ENCODE assay signal across 8 cellular contexts in the genomic region with DNA sequence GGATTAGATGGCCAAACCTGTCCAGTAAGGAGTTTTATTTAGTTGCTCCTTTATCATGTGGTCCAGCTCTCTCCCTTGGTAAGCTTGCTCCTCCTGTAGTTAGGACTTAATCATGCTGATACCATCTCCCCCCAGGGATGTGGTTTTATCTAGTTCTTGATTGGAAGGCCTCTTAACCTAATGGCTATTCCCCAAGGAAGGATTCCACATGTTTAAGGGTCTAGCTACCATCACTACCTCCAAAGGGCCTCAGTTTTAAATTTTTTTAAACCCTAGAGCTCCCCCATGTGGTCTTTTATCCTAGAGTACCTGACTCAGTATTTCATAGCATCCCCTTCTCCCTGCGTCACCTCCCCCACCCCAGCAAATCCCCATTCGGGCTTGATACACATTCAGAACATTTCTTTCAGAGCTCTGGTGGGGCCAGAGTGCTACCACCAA. TPM values are rescaled to one million over a fixed set of nuclear protein-coding genes. Genes with fewer than 3 reads are reported as not detected.
A peak's percentile ranks its signal among the peaks of the same experiment; 100 is the strongest.
DNase-seq lines count a peak whose midpoint lies in the region; ATAC-seq and TF ChIP-seq lines count a peak whose summit lies in the region.

No MANE protein-coding gene starts in this region.

- ATAC-seq in Right ventricle myocardium inferior (peak; percentile 23), upper lobe of right lung (peak; percentile 14), HG03025 (IDR thresholded peaks at IDR 0.05; ENCODE audit: low FRiP score, unreplicated experiment) (no peak)

- peaks cover 100% of the 10 kb centered on the region for H3K36me3 ChIP-seq in upper lobe of right lung
- H3K36me3 ChIP-seq in uterus: no peaks in the 10 kb centered on the region

- no peak for TF ChIP-seq POLR2A in uterus (IDR thresholded peaks at IDR 0.05)

- H3K27ac ChIP-seq in RWPE1 (no peak overlapping the region), upper lobe of right lung (no peak overlapping the region), uterus (peak overlapping the region in 1 of 2 donors; percentile 17)

- DNase-seq in Right ventricle myocardium inferior (ENCODE audit: missing footprints): no peak
- DNase-seq in cardiac septum (ENCODE audit: low spot score): no peak
- no peak for DNase-seq in RWPE1 (ENCODE audit: low spot score)
- DNase-seq in fibroblast of pulmonary artery (ENCODE audit: low read depth): peak; percentile 44
- no peak for DNase-seq in upper lobe of right lung
- no peak for DNase-seq in uterus
- DNase-seq in SKM-1 (lab: John Stamatoyannopoulos, UW; ENCODE audit: unreplicated experiment): no peak

- POLR2A ChIA-PET in RWPE1 (lab: Yijun Ruan, JAX; ENCODE audit: low non-redundant PET): no interaction called here

- H3K27me3 ChIP-seq in upper lobe of right lung (no peaks in the 10 kb centered on the region), uterus (no peaks in the 10 kb centered on the region)

- H3K9me3 ChIP-seq in upper lobe of right lung (no peaks in the 10 kb centered on the region), uterus (no peaks in the 10 kb centered on the region)

- CTCF ChIA-PET in RWPE1 (lab: Yijun Ruan, JAX): interaction anchor here (0.5 to 1.0 kb wide), 5 partner anchors 15 to 156 kb away, joined by 3 to 10 read pairs (median 5); a partner anchor contains a TSS

- H3K4me1 ChIP-seq in upper lobe of right lung: peaks cover 24% of the 10 kb centered on the region
- peaks cover 5 to 19% of the 10 kb centered on the region in 2 donors for H3K4me1 ChIP-seq in uterus

- H3K4me3 ChIP-seq in fibroblast of pulmonary artery (replicated peaks; ENCODE audit: low read depth, low read length) (no peak overlapping the region), upper lobe of right lung (no peak overlapping the region), uterus (no peak overlapping the region)

- intact Hi-C loops in Right ventricle myocardium inferior (cut with DNase I) (no loop called here), cardiac septum (cut with DNase I) (no loop called here), upper lobe of right lung (cut with DNase I) (no loop called here), uterus (cut with DNase I; ENCODE audit: low total_unique reads) (no loop called here)

- TF ChIP-seq CTCF in RWPE1 (conservative IDR thresholded peaks at IDR 0.05; ENCODE audit: low read depth) (peak; percentile 35; the same call in 1 of the 2 replicates), fibroblast of pulmonary artery (IDR thresholded peaks at IDR 0.05; ENCODE audit: low read length, missing control alignments) (peak; percentile 38), upper lobe of right lung (IDR thresholded peaks at IDR 0.05) (peak; percentile 25), uterus (IDR thresholded peaks at IDR 0.05) (no peak)

RNA-seq across cellular contexts. Expression of a gene that starts 22.5 kb away (rescaled TPM):
- total RNA-seq in Right ventricle myocardium inferior (5.6 TPM), cardiac septum (7.0 TPM), upper lobe of right lung (22.3 TPM), uterus (10 to 100 TPM; 13.8 to 65.8 (median 34.7) TPM)

RNA-seq across cellular contexts. Expression of a gene that starts 24.3 kb away (rescaled TPM):
- 10.9 TPM for total RNA-seq in Right ventricle myocardium inferior
- 11.6 TPM for total RNA-seq in cardiac septum
- 33.1 TPM for total RNA-seq in upper lobe of right lung
- 10 to 100 TPM in 3 of 4 donors, 1 to 10 TPM in 1; 6.7 to 33.2 (median 19.0) TPM for total RNA-seq in uterus

RNA-seq across cellular contexts. Expression of a gene that starts 24.9 kb away (rescaled TPM):
- total RNA-seq in Right ventricle myocardium inferior (494 TPM), cardiac septum (520 TPM), upper lobe of right lung (727 TPM), uterus (100 to 1,000 TPM; 364 to 929 (median 383) TPM)

RNA-seq across cellular contexts. Expression of a gene that starts 30.5 kb away (rescaled TPM):
- not detected for total RNA-seq in Right ventricle myocardium inferior
- not detected for total RNA-seq in cardiac septum
- not detected for total RNA-seq in upper lobe of right lung
- not detected for total RNA-seq in uterus

RNA-seq across cellular contexts. Expression of a gene that starts 35.3 kb away (rescaled TPM):
- total RNA-seq in Right ventricle myocardium inferior (59.4 TPM), cardiac septum (61.5 TPM), upper lobe of right lung (172 TPM), uterus (10 to 100 TPM in 3 of 4 donors, 1 to 10 TPM in 1; 2.6 to 88.2 (median 20.1) TPM)

Comparison
In these comparisons a context has a peak if more than half of its experiments do, and no peak if none do; other contexts are left out.
1. CTCF ChIP-seq: peak in RWPE1 (single experiment), fibroblast of pulmonary artery (single experiment) and upper lobe of right lung (single experiment); none in uterus (0 of 4).